ENCODE assay signal across 9 cellular contexts in genomic region chr1:27727126-27727525, GRCh38. TPM values are rescaled to one million over a fixed set of nuclear protein-coding genes. Genes with fewer than 3 reads are reported as not detected.
A peak's percentile ranks its signal among the peaks of the same experiment; 100 is the strongest.
DNase-seq lines count a peak whose midpoint lies in the region; ATAC-seq and TF ChIP-seq lines count a peak whose summit lies in the region.
"Had no signal": no experiment of that assay in that cellular context is flagged by ENCODE, and none has a peak within 500 bp of the region (broad histone marks: within the 10 kb centered on the region; RNA-seq: fewer than 3 reads in every experiment).

No MANE protein-coding gene starts in this region.

- peak overlapping the region; percentile 84 for H3K4me3 Mint-ChIP-seq in activated CD8-positive, alpha-beta memory T cell treated with anti-CD3 and anti-CD28 coated beads, Interleukin-2, amount 10 ng/mL, durations not matched to agents 7 days and 5 days

- H3K9ac ChIP-seq in smooth muscle cell (ENCODE audit: low read depth), result no peak overlapping the region

- DNase-seq in activated CD8-positive, alpha-beta memory T cell treated with anti-CD3 and anti-CD28 coated beads, Interleukin-2, amount 10 ng/mL, durations not matched to agents 7 days and 5 days, result no peak
- no peak for DNase-seq in activated CD8-positive, alpha-beta memory T cell treated with anti-CD3 and anti-CD28 coated beads, Interleukin-2, amount 50 U/mL, for 48 hours
- DNase-seq in RPMI7951 (ENCODE audit: low read depth) (peak; percentile 25), fibroblast of gingiva (ENCODE audit: low read depth) (peak; percentile 26), smooth muscle cell (lab: John Stamatoyannopoulos, UW; ENCODE audit: unreplicated experiment) (no peak), omental fat pad (ENCODE audit: low spot score) (no peak), putamen (ENCODE audit: low spot score) (no peak)
- DNase-seq: activated T-cell treated with anti-CD3 and anti-CD28 coated beads, Interleukin-2, amount 50 U/mL, for 48 hours had no signal

- no peaks in the 10 kb centered on the region for H3K36me3 ChIP-seq in smooth muscle cell (ENCODE audit: low read depth)

- peaks cover 3% of the 10 kb centered on the region for H3K79me2 ChIP-seq in smooth muscle cell (ENCODE audit: low read depth)

- H3K27ac Mint-ChIP-seq in activated CD8-positive, alpha-beta memory T cell treated with anti-CD3 and anti-CD28 coated beads, Interleukin-2, amount 10 ng/mL, durations not matched to agents 7 days and 5 days, result no peak overlapping the region

- H3K4me2 ChIP-seq in smooth muscle cell, result peak overlapping the region; percentile 96

- H3K4me3 ChIP-seq in smooth muscle cell, result peak overlapping the region; percentile 95

- peaks cover 9% of the 10 kb centered on the region for H3K36me3 Mint-ChIP-seq in activated CD8-positive, alpha-beta memory T cell treated with anti-CD3 and anti-CD28 coated beads, Interleukin-2, amount 10 ng/mL, durations not matched to agents 7 days and 5 days

- peak overlapping the region; percentile 81 for H3K27ac ChIP-seq in smooth muscle cell (ENCODE audit: low read depth)

- no peaks in the 10 kb centered on the region for H3K27me3 Mint-ChIP-seq in activated CD8-positive, alpha-beta memory T cell treated with anti-CD3 and anti-CD28 coated beads, Interleukin-2, amount 10 ng/mL, durations not matched to agents 7 days and 5 days

- 77% methylated on average over 3 of the region's 3 CpGs for WGBS in smooth muscle cell (ENCODE audit: low lambda C conversion rate)

- no peak overlapping the region for H2AFZ ChIP-seq in smooth muscle cell (ENCODE audit: low read depth)

- ATAC-seq in activated CD8-positive, alpha-beta memory T cell treated with anti-CD3 and anti-CD28 coated beads, Interleukin-2, amount 10 ng/mL, durations not matched to agents 7 days and 5 days, result no peak
- ATAC-seq in omental fat pad (ENCODE audit: low FRiP score) (no peak), HG03025 (IDR thresholded peaks at IDR 0.05; ENCODE audit: low FRiP score, unreplicated experiment) (no peak)

- H4K20me1 ChIP-seq in smooth muscle cell (ENCODE audit: low read depth), result no peaks in the 10 kb centered on the region

- H3K4me1 Mint-ChIP-seq in activated CD8-positive, alpha-beta memory T cell treated with anti-CD3 and anti-CD28 coated beads, Interleukin-2, amount 10 ng/mL, durations not matched to agents 7 days and 5 days, result peaks cover 20% of the 10 kb centered on the region

- TF ChIP-seq CTCF in smooth muscle cell (IDR thresholded peaks at IDR 0.05; ENCODE audit: borderline replicate concordance, insufficient read depth, poor library complexity, severe bottlenecking), result no peak
- TF ChIP-seq CTCF in omental fat pad (IDR thresholded peaks at IDR 0.05), result no peak

- H3F3A ChIP-seq in smooth muscle cell (ENCODE audit: low read depth), result peaks cover 3% of the 10 kb centered on the region

- no peaks in the 10 kb centered on the region for H3K9me3 Mint-ChIP-seq in activated CD8-positive, alpha-beta memory T cell treated with anti-CD3 and anti-CD28 coated beads, Interleukin-2, amount 10 ng/mL, durations not matched to agents 7 days and 5 days (ENCODE audit: low read depth)

- no peaks in the 10 kb centered on the region for H3K27me3 ChIP-seq in smooth muscle cell (ENCODE audit: low read depth)

- no peaks in the 10 kb centered on the region for H3K9me3 ChIP-seq in smooth muscle cell (replicated peaks; ENCODE audit: low read depth)

- H3K4me1 ChIP-seq in smooth muscle cell (ENCODE audit: low read depth), result peaks cover 17% of the 10 kb centered on the region

- CTCF ChIA-PET in activated CD8-positive, alpha-beta memory T cell treated with anti-CD3 and anti-CD28 coated beads, Interleukin-2, amount 10 ng/mL, durations not matched to agents 7 days and 5 days (lab: Charles Lee), result interaction anchor here (0.7 to 2.6 kb wide), 3 partner anchors 46 to 259 kb away, joined by 3 to 24 read pairs (median 3); partner anchors contain the start of genes IFI6 and STX12

RNA-seq across cellular contexts. Expression of gene FAM76A, which starts 1.4 kb away (rescaled TPM):
- 10 to 100 TPM; 11.8 to 13.2 TPM for total RNA-seq in activated CD8-positive, alpha-beta memory T cell treated with anti-CD3 and anti-CD28 coated beads, Interleukin-2, amount 10 ng/mL, durations not matched to agents 7 days and 5 days
- total RNA-seq in RPMI7951 (2014; rRNA removed; shearing (Covaris generic)), result 12.1 and 16.7 TPM in 2 replicates
- total RNA-seq in smooth muscle cell (9.0 and 16.0 TPM in 2 replicates), omental fat pad (10 to 100 TPM; 17.4 to 30.0 (median 20.0) TPM)
- polyA plus RNA-seq in smooth muscle cell, result 2.3 and 3.1 TPM in 2 replicates

RNA-seq across cellular contexts. Expression of gene STX12, which starts 45.9 kb away (rescaled TPM):
- 10 to 100 TPM; 20.4 to 29.5 TPM for total RNA-seq in activated CD8-positive, alpha-beta memory T cell treated with anti-CD3 and anti-CD28 coated beads, Interleukin-2, amount 10 ng/mL, durations not matched to agents 7 days and 5 days
- total RNA-seq in RPMI7951 (2014; rRNA removed; shearing (Covaris generic)), result 37.7 and 50.8 TPM in 2 replicates
- total RNA-seq in smooth muscle cell (49.6 and 50.7 TPM in 2 replicates), omental fat pad (100 to 1,000 TPM in 1 of 4 donors, 10 to 100 TPM in 3; 78.5 to 116 (median 95.7) TPM)
- 20.6 and 22.0 TPM in 2 replicates for polyA plus RNA-seq in smooth muscle cell

RNA-seq across cellular contexts. Expression of gene IFI6, which starts 55.1 kb away (rescaled TPM):
- 1,000 to 10,000 TPM in 1 of 2 experiments, 100 to 1,000 TPM in 1; 461 to 1,077 TPM for total RNA-seq in activated CD8-positive, alpha-beta memory T cell treated with anti-CD3 and anti-CD28 coated beads, Interleukin-2, amount 10 ng/mL, durations not matched to agents 7 days and 5 days
- 75.3 and 169 TPM in 2 replicates for total RNA-seq in RPMI7951 (2014; rRNA removed; shearing (Covaris generic))
- total RNA-seq in smooth muscle cell (16.3 and 26.7 TPM in 2 replicates), omental fat pad (10 to 100 TPM; 28.2 to 88.4 (median 69.6) TPM)
- polyA plus RNA-seq in smooth muscle cell, result 43.7 and 51.5 TPM in 2 replicates

Comparison
In these comparisons a context has a peak if more than half of its experiments do, and no peak if none do; other contexts are left out.
1. DNase-seq: peak in RPMI7951 (single experiment) and fibroblast of gingiva (single experiment); none in activated CD8-positive, alpha-beta memory T cell treated with anti-CD3 and anti-CD28 coated beads, Interleukin-2, amount 10 ng/mL, durations not matched to agents 7 days and 5 days (single experiment), activated CD8-positive, alpha-beta memory T cell treated with anti-CD3 and anti-CD28 coated beads, Interleukin-2, amount 50 U/mL, for 48 hours (single experiment), smooth muscle cell (single experiment), omental fat pad (single experiment) and putamen (single experiment).